In the genomic region with DNA sequence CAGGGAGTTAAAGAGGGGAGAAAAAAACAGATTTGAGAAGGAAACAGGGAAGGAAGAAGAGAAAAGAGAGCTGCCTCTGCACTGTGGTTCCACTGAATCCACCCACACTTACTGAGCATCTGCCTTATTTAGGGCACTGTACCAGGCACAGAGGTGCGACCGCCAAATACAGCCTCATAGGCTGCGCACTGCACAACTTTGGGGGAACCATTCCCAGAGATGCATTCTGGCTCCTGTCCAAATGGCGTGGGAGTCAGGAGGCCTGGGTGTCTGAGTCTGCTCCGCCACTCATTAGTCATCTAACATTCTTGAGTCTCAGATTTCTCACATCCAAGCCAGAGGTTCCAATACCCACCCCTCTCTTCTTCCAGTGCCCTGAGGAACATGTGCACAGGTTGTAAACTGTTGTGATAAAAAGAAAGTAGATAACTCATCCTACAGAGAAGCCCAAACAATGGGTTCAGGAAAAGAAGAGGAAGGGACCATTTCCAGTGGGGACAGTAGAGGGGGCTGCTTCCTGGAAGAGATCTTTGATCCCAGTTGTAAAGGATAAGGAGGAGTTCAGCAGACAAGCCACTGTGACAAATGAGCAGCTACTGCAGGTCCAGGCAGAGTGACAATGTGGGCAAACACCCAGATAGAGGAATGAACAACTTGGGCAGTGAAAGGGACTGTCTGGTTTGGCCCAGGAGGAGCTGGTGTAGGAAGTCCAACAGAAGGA, we compare ENCODE assay signal across 9 cellular contexts.
A peak's percentile ranks its signal among the peaks of the same experiment; 100 is the strongest.
DNase-seq lines count a peak whose midpoint lies in the region; ATAC-seq and TF ChIP-seq lines count a peak whose summit lies in the region.
"Had no signal": no experiment of that assay in that cellular context is flagged by ENCODE, and none has a peak within 500 bp of the region (broad histone marks: within the 10 kb centered on the region; RNA-seq: fewer than 3 reads in every experiment).

No MANE protein-coding gene starts in this region.

- no peaks in the 10 kb centered on the region for H4K20me1 ChIP-seq in hepatocyte (ENCODE audit: insufficient read depth, poor library complexity, severe bottlenecking)

- no peak overlapping the region for H2AFZ ChIP-seq in hepatocyte

- H3K27me3 ChIP-seq in hepatocyte, result no peaks in the 10 kb centered on the region
- H3K27me3 ChIP-seq: Peyer's patch had no signal

- H3K36me3 ChIP-seq in hepatocyte (replicated peaks; ENCODE audit: insufficient read depth, low read depth), result no peaks in the 10 kb centered on the region
- H3K36me3 ChIP-seq: Peyer's patch had no signal

- peaks cover 25% of the 10 kb centered on the region for H3K4me1 ChIP-seq in hepatocyte (ENCODE audit: insufficient read depth)

- H3K9me3 ChIP-seq in hepatocyte (ENCODE audit: low read depth), result no peaks in the 10 kb centered on the region

- TF ChIP-seq CTCF in 22Rv1 (IDR thresholded peaks at IDR 0.05), result no peak
- peak; percentile 15 for TF ChIP-seq CTCF in HFF-Myc (IDR thresholded peaks at IDR 0.05; ENCODE audit: low read depth, low read length, missing control alignments)
- peak; percentile 11 for TF ChIP-seq CTCF in hepatocyte (IDR thresholded peaks at IDR 0.05; ENCODE audit: poor library complexity)

- H3K4me2 ChIP-seq in hepatocyte, result no peak overlapping the region

- H3K4me3 ChIP-seq in HFF-Myc (replicated peaks; ENCODE audit: low read depth, low read length), result no peak overlapping the region
- H3K4me3 ChIP-seq in hepatocyte, result no peak overlapping the region
- H3K4me3 ChIP-seq: Peyer's patch had no signal

- no peak for ATAC-seq in GM19023 (IDR thresholded peaks at IDR 0.05; ENCODE audit: unreplicated experiment)

- no peaks in the 10 kb centered on the region for H3K79me2 ChIP-seq in hepatocyte

- DNase-seq in HFF-Myc (ENCODE audit: extremely low read depth, low read depth), result peak; percentile 76
- DNase-seq in activated CD4-positive, alpha-beta T cell treated with anti-CD3 and anti-CD28 coated beads, Interleukin-2, amount 50 U/mL, for 48 hours, result peak; percentile 63 to 71
- DNase-seq in hepatocyte (ENCODE audit: low spot score), result peak; percentile 79
- DNase-seq in NCI-H2107 (lab: John Stamatoyannopoulos, UW), result no peak
- DNase-seq in hippocampal formation (lab: John Stamatoyannopoulos, UW), result no peak
- no peak for DNase-seq in cerebellar cortex (ENCODE audit: low spot score)
- DNase-seq: Peyer's patch had no signal

- no peaks in the 10 kb centered on the region for H3K9me2 ChIP-seq in hepatocyte (replicated peaks; ENCODE audit: insufficient read depth)

- WGBS in hepatocyte (ENCODE audit: low lambda C conversion rate, missing lambda C conversion rate), result 74% methylated on average over 5 of the region's 5 CpGs

- H3K27ac ChIP-seq in 22Rv1 (peak overlapping the region; percentile 73), hepatocyte (peak overlapping the region; percentile 78)
- H3K27ac ChIP-seq: Peyer's patch had no signal

Comparison
In these comparisons a context has a peak if more than half of its experiments do, and no peak if none do; other contexts are left out.
1. DNase-seq: peak in HFF-Myc (single experiment), activated CD4-positive, alpha-beta T cell treated with anti-CD3 and anti-CD28 coated beads, Interleukin-2, amount 50 U/mL, for 48 hours (2 of 2) and hepatocyte (single experiment); none in NCI-H2107 (single experiment), hippocampal formation (0 of 2) and cerebellar cortex (single experiment).